Comparison of ENCODE assay signal across 1 cellular context in the genomic region with DNA sequence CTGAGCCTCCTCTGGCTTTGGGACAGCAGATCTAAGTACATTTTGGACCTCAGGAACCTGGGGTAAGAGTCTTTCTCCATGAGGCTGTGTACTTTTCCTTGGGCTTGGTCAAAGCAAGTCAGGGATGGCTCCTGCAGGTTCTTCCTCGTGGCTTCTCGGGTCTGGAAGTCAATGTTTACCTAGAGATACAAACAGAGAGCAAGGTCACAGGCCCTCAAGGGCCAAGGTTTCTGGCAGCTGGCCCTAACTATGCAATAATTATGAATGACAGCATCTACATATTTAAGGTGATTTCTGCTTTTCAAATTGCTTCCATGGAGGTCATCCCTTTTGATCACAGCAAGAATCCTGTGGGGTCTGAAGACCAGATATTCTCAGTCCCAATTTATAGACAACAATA.
TF ChIP-seq lines count a peak whose summit lies in the region.

No MANE protein-coding gene starts in this region.

TF ChIP-seq in SK-N-SH treated with all-trans-retinoic acid at 6 μM for 48 hours, 23 proteins besides CTCF, POLR2A, EP300 and RAD21 (continued from another document):
- TF ChIP-seq, protein P1, sequence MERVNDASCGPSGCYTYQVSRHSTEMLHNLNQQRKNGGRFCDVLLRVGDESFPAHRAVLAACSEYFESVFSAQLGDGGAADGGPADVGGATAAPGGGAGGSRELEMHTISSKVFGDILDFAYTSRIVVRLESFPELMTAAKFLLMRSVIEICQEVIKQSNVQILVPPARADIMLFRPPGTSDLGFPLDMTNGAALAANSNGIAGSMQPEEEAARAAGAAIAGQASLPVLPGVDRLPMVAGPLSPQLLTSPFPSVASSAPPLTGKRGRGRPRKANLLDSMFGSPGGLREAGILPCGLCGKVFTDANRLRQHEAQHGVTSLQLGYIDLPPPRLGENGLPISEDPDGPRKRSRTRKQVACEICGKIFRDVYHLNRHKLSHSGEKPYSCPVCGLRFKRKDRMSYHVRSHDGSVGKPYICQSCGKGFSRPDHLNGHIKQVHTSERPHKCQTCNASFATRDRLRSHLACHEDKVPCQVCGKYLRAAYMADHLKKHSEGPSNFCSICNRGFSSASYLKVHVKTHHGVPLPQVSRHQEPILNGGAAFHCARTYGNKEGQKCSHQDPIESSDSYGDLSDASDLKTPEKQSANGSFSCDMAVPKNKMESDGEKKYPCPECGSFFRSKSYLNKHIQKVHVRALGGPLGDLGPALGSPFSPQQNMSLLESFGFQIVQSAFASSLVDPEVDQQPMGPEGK (CRISPR knock-in tag; IDR thresholded peaks at IDR 0.05; ENCODE audit: borderline replicate concordance): no peak
- TF ChIP-seq ZNF8 (CRISPR knock-in tag; IDR thresholded peaks at IDR 0.05) (no peak), OSR1 (CRISPR knock-in tag; IDR thresholded peaks at IDR 0.05) (no peak), CSRNP3 (CRISPR knock-in tag; IDR thresholded peaks at IDR 0.05) (no peak), TCF4 (CRISPR knock-in tag; IDR thresholded peaks at IDR 0.05; ENCODE audit: borderline replicate concordance) (no peak), ESRRG (CRISPR knock-in tag; IDR thresholded peaks at IDR 0.05) (no peak), ZNF565 (CRISPR knock-in tag; conservative IDR thresholded peaks at IDR 0.05; ENCODE audit: low read depth) (no peak), ZNF70 (CRISPR knock-in tag; IDR thresholded peaks at IDR 0.05) (no peak), BACH2 (CRISPR knock-in tag; IDR thresholded peaks at IDR 0.05; ENCODE audit: borderline replicate concordance) (no peak)
